In the genomic region with DNA sequence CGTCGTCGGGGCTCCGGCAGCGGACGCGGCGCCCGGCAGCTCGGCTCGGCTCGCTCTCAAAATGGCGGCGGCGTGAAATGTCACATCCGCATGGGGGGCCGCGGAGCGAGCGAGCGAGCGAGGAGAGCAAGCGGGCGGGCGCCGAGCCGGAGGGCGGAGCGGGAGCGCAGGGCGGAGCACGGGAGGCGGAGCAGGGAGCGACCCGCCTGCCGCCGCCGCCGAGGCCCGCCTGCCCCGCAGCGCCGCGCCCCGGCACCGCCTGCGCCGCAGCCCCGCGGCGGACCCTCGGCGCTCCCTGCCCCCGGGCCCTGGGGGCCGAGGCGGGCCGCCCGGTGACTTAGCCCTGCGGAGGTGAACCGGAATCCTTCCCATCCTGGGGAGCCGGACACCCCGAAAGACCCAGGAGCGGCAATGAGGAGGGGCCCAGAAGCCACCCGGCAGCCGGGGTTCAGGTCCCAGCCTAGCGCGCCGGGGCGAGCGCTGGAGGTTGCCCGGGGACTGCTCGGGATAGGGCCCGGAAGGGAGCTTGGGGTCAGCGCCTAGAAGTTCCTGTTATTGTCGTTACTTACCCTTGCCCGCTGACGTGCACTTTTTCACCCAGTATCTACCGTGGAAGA, we compare ENCODE assay signal across 8 cellular contexts. TPM values are rescaled to one million over a fixed set of nuclear protein-coding genes. Genes with fewer than 3 reads are reported as not detected.
DNase-seq lines count a peak whose midpoint lies in the region; ATAC-seq and TF ChIP-seq lines count a peak whose summit lies in the region.

Gene USP7 (minus strand): TSS at position 82 of the 617 bp plus-strand sequence. CDS start 621 bp downstream, outside the sequence.

- no peaks in the 10 kb centered on the region for H3K9me3 ChIP-seq in uterus

- TF ChIP-seq POLR2A in uterus (IDR thresholded peaks at IDR 0.05): peak; percentile 19 to 60

- peaks cover 11% of the 10 kb centered on the region for H3K36me3 Mint-ChIP-seq in T-helper 1 cell treated with Interleukin-12 subunit alpha and Interleukin-12 subunit beta and Interleukin-4 antibody, amounts not matched to agents 30 μg/mL and 1 μg/mL, for 36 hours (ENCODE audit: low read depth)

- peak within 1 kb of the TSS; percentile 96 for H3K4me3 Mint-ChIP-seq in T-helper 1 cell treated with Interleukin-12 subunit alpha and Interleukin-12 subunit beta and Interleukin-4 antibody, amounts not matched to agents 30 μg/mL and 1 μg/mL, for 36 hours

- H3K27me3 ChIP-seq in uterus: no peaks in the 10 kb centered on the region

- in situ Hi-C loops in GM13977 (cut with MboI; ENCODE audit: low pct_unique_long_range_greater_than_20kb, low sequenced_read_pairs, unreplicated experiment): no loop called here

- H3K4me1 ChIP-seq in uterus: peaks cover 5 to 7% of the 10 kb centered on the region in 2 donors

- peak within 1 kb of the TSS; percentile 55 to 74 for H3K4me3 ChIP-seq in uterus

- intact Hi-C loops in left ventricle myocardium superior (cut with micrococcal nuclease) (no loop called here), uterus (cut with DNase I; ENCODE audit: low total_unique reads) (no loop called here)

- DNase-seq in GM13977 (ENCODE audit: low spot score): peak; percentile 98
- peak; percentile 74 for DNase-seq in NCI-H1436 (lab: John Stamatoyannopoulos, UW)
- DNase-seq in amniotic stem cell (lab: John Stamatoyannopoulos, UW): peak; percentile 82
- peak; percentile 97 for DNase-seq in left ventricle myocardium superior
- DNase-seq in putamen (ENCODE audit: low spot score): peak; percentile 89
- DNase-seq in uterus: peak; percentile 86 to 91

- peaks cover 18% of the 10 kb centered on the region for H3K27me3 Mint-ChIP-seq in T-helper 1 cell treated with Interleukin-12 subunit alpha and Interleukin-12 subunit beta and Interleukin-4 antibody, amounts not matched to agents 30 μg/mL and 1 μg/mL, for 36 hours (ENCODE audit: low read depth)

- peak within 1 kb of the TSS; percentile 88 to 89 for H3K27ac ChIP-seq in uterus

- peaks cover 35% of the 10 kb centered on the region for H3K4me1 Mint-ChIP-seq in T-helper 1 cell treated with Interleukin-12 subunit alpha and Interleukin-12 subunit beta and Interleukin-4 antibody, amounts not matched to agents 30 μg/mL and 1 μg/mL, for 36 hours (ENCODE audit: low read depth)

- peak; percentile 16 for TF ChIP-seq CTCF in GM13977 (IDR thresholded peaks at IDR 0.05; ENCODE audit: extremely low read depth, insufficient read depth, missing control alignments)
- TF ChIP-seq CTCF in uterus (IDR thresholded peaks at IDR 0.05): peak in 1 of 4 experiments; percentile 9

- no peaks in the 10 kb centered on the region for H3K9me3 Mint-ChIP-seq in T-helper 1 cell treated with Interleukin-12 subunit alpha and Interleukin-12 subunit beta and Interleukin-4 antibody, amounts not matched to agents 30 μg/mL and 1 μg/mL, for 36 hours

- ATAC-seq in HG02852 (IDR thresholded peaks at IDR 0.05; ENCODE audit: unreplicated experiment) (peak; percentile 78), left ventricle myocardium superior (peak; percentile 97)

- H3K27ac Mint-ChIP-seq in T-helper 1 cell treated with Interleukin-12 subunit alpha and Interleukin-12 subunit beta and Interleukin-4 antibody, amounts not matched to agents 30 μg/mL and 1 μg/mL, for 36 hours: peak within 1 kb of the TSS; percentile 97

- no peaks in the 10 kb centered on the region for H3K36me3 ChIP-seq in uterus

RNA-seq across cellular contexts. Expression of gene USP7, which starts in this region (rescaled TPM):
- total RNA-seq in left ventricle myocardium superior (68.0 TPM), uterus (100 to 1,000 TPM in 2 of 4 donors, 10 to 100 TPM in 2; 20.9 to 223 (median 122) TPM)

Comparison
In these comparisons a context has a peak if more than half of its experiments do, and no peak if none do; other contexts are left out.
1. Peak in every context shown above with its lines: DNase-seq, ATAC-seq, H3K4me3 ChIP-seq and H3K27ac ChIP-seq.